Comparison of ENCODE assay signal across 1 cellular context in genomic region chr7:158447206-158448171, GRCh38.
TF ChIP-seq lines count a peak whose summit lies in the region.

No MANE protein-coding gene starts in this region.

TF ChIP-seq in HEK293T, 16 proteins besides CTCF, POLR2A, EP300 and RAD21 (continued from another document):
- no peak for TF ChIP-seq FOXA1 (IDR thresholded peaks at IDR 0.05)
- TF ChIP-seq L3MBTL2 (conservative IDR thresholded peaks at IDR 0.05), result no peak
- no peak for TF ChIP-seq ZNF384 (IDR thresholded peaks at IDR 0.05)
- TF ChIP-seq LEF1 (IDR thresholded peaks at IDR 0.05; ENCODE audit: borderline replicate concordance), result no peak
- TF ChIP-seq CTBP1 (IDR thresholded peaks at IDR 0.05; ENCODE audit: borderline replicate concordance), result no peak
